ENCODE assay signal across 19 cellular contexts in genomic region chr12:25817166-25817565, GRCh38.
"Had no signal": no experiment of that assay in that cellular context is flagged by ENCODE, and none has a peak within 500 bp of the region (broad histone marks: within the 10 kb centered on the region; RNA-seq: fewer than 3 reads in every experiment).

No MANE protein-coding gene starts in this region.

- H3K4me1 ChIP-seq: heart right ventricle, neural progenitor cell, thyroid gland had no signal

- H3K27me3 ChIP-seq: neural progenitor cell, thyroid gland had no signal

- H3K36me3 ChIP-seq: heart right ventricle, neural progenitor cell, thyroid gland had no signal

- DNase-seq: activated CD4-positive, alpha-beta T cell treated with anti-CD3 and anti-CD28 coated beads, Interleukin-2, amount 50 U/mL, for 1 hour; activated CD8-positive, alpha-beta memory T cell treated with anti-CD3 and anti-CD28 coated beads, Interleukin-2, amount 50 U/mL, for 4 hours; activated naive CD4-positive, alpha-beta T cell treated with anti-CD3 and anti-CD28 coated beads for 36 hours; activated T-cell treated with anti-CD3 and anti-CD28 coated beads, Interleukin-2, amount 50 U/mL, for 4 hours; anterior cingulate cortex; effector CD8-positive, alpha-beta T cell; heart right ventricle; kidney glomerular epithelial cell; left ventricle myocardium superior; mucosa of descending colon; naive thymus-derived CD4-positive, alpha-beta T cell; stimulated activated CD4-positive, alpha-beta T cell treated with anti-CD3 and anti-CD28 coated beads, Interleukin-12 subunit alpha, Interleukin-12 subunit beta, amount 100 ng/mL, for 4 hours; stimulated activated CD4-positive, alpha-beta T cell treated with anti-CD3 and anti-CD28 coated beads, Interleukin-1b, Interleukin-23, amount 100 ng/mL, for 48 hours; stimulated activated CD8-positive, alpha-beta memory T cell treated with anti-CD3 and anti-CD28 coated beads, Interleukin-4, amount 100 ng/mL, for 48 hours; stimulated activated naive CD4-positive, alpha-beta T cell treated with Interleukin-2 at 50 U/mL for 16 hours; thyroid gland had no signal

- H3K9me3 ChIP-seq: mucosa of descending colon, thyroid gland had no signal

- ATAC-seq: activated CD4-positive, CD25-positive, alpha-beta regulatory T cell treated with anti-CD3 and anti-CD28 coated beads, Interleukin-2, amount 50 U/mL, for 24 hours; activated T-cell treated with anti-CD3 and anti-CD28 coated beads, Interleukin-2, amount 50 U/mL, for 4 hours; esophagus mucosa; heart right ventricle; left ventricle myocardium superior; mucosa of descending colon; naive thymus-derived CD4-positive, alpha-beta T cell had no signal

- H3K4me3 ChIP-seq: heart right ventricle, mucosa of descending colon, neural progenitor cell, thyroid gland had no signal

- H3K27ac ChIP-seq: heart right ventricle, neural progenitor cell, thyroid gland had no signal
